ENCODE assay signal across 25 cellular contexts in the genomic region with DNA sequence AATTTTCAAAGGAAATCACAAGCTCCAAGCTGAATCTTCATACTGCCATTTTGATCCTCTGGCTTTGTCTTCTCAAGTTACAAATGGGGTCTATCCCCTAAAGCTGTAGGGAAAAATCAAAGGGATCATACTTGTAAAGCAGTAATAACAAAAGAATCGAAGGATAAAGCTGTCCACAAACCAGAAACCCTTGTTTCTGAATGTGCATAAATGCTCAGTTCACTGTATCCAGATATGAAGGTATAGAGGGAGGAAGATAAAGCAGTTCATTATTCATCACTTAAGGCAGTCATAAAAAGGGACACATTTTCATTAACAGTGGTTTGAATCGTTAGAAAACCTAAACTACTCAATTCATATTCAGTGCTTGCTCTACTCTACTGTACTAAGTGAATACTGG.
"Had no signal": no experiment of that assay in that cellular context is flagged by ENCODE, and none has a peak within 500 bp of the region (broad histone marks: within the 10 kb centered on the region; RNA-seq: fewer than 3 reads in every experiment).

No MANE protein-coding gene starts in this region.

- H3K36me3 Mint-ChIP-seq: stimulated activated effector memory CD8-positive, alpha-beta T cell treated with anti-CD3 and anti-CD28 coated beads, Interleukin-12 subunit alpha, Interleukin-12 subunit beta, amount 100 ng/mL, for 72 hours; stimulated activated memory B cell treated with anti-CD40 and anti-IgM and Interleukin-4, amounts not matched to agents 10 μg/mL and 1 μg/mL and 100 μg/mL, for 72 hours; stimulated activated naive B cell treated with anti-CD40 and anti-IgM and Interleukin-4, amounts not matched to agents 10 μg/mL and 1 μg/mL and 100 μg/mL, for 72 hours; type B pancreatic cell had no signal

- H3K4me1 Mint-ChIP-seq: stimulated activated effector memory CD8-positive, alpha-beta T cell treated with anti-CD3 and anti-CD28 coated beads, Interleukin-12 subunit alpha, Interleukin-12 subunit beta, amount 100 ng/mL, for 72 hours; stimulated activated memory B cell treated with anti-CD40 and anti-IgM and Interleukin-4, amounts not matched to agents 10 μg/mL and 1 μg/mL and 100 μg/mL, for 72 hours; stimulated activated naive B cell treated with anti-CD40 and anti-IgM and Interleukin-4, amounts not matched to agents 10 μg/mL and 1 μg/mL and 100 μg/mL, for 72 hours; stimulated activated naive CD8-positive, alpha-beta T cell treated with anti-CD3 and anti-CD28 coated beads, Interleukin-15, amount 100 ng/mL, for 72 hours had no signal

- H3K4me3 Mint-ChIP-seq: stimulated activated effector memory CD8-positive, alpha-beta T cell treated with anti-CD3 and anti-CD28 coated beads, Interleukin-12 subunit alpha, Interleukin-12 subunit beta, amount 100 ng/mL, for 72 hours; stimulated activated memory B cell treated with anti-CD40 and anti-IgM and Interleukin-4, amounts not matched to agents 10 μg/mL and 1 μg/mL and 100 μg/mL, for 72 hours; stimulated activated naive B cell treated with anti-CD40 and anti-IgM and Interleukin-4, amounts not matched to agents 10 μg/mL and 1 μg/mL and 100 μg/mL, for 72 hours; stimulated activated naive CD8-positive, alpha-beta T cell treated with anti-CD3 and anti-CD28 coated beads, Interleukin-15, amount 100 ng/mL, for 72 hours; stimulated activated naive CD8-positive, alpha-beta T cell treated with anti-CD3 and anti-CD28 coated beads, Interleukin-15, Interleukin-2, amounts not matched to agents 100 ng/mL and 50 ng/mL, for 24 hours; type B pancreatic cell had no signal

- DNase-seq: stimulated activated CD4-positive, alpha-beta T cell treated with anti-CD3 and anti-CD28 coated beads, Interleukin-2, amount 100 ng/mL, for 48 hours; stimulated activated CD4-positive, alpha-beta T cell treated with anti-CD3 and anti-CD28 coated beads, Interleukin-4, amount 100 ng/mL, for 1 hour; stimulated activated CD4-positive, alpha-beta T cell treated with anti-CD3 and anti-CD28 coated beads, Interleukin-4, amount 100 ng/mL, for 24 hours; stimulated activated CD4-positive, alpha-beta T cell treated with anti-CD3 and anti-CD28 coated beads, Interleukin-4, amount 100 ng/mL, for 4 hours; stimulated activated CD8-positive, alpha-beta memory T cell treated with anti-CD3 and anti-CD28 coated beads, Interleukin-4, amount 100 ng/mL, for 48 hours; stimulated activated naive B cell treated with anti-CD40 and anti-IgM and Interleukin-4, amounts not matched to agents 10 μg/mL and 1 μg/mL and 100 μg/mL, for 72 hours; stimulated activated naive CD4-positive, alpha-beta T cell; stimulated activated naive CD4-positive, alpha-beta T cell treated with Interleukin-2 at 50 U/mL for 16 hours; stimulated activated naive CD8-positive, alpha-beta T cell treated with anti-CD3 and anti-CD28 coated beads, Interleukin-15, amount 100 ng/mL, for 72 hours; stimulated activated naive CD8-positive, alpha-beta T cell treated with anti-CD3 and anti-CD28 coated beads, Interleukin-15, Interleukin-2, amounts not matched to agents 100 U/mL and 50 U/mL, for 24 hours; stomach; substantia nigra; testis; thyroid gland; tibial artery; transverse colon; trophoblast cell; upper lobe of left lung; upper lobe of right lung; uterus had no signal

- H3K27ac Mint-ChIP-seq: stimulated activated effector memory CD8-positive, alpha-beta T cell treated with anti-CD3 and anti-CD28 coated beads, Interleukin-12 subunit alpha, Interleukin-12 subunit beta, amount 100 ng/mL, for 72 hours; stimulated activated memory B cell treated with anti-CD40 and anti-IgM and Interleukin-4, amounts not matched to agents 10 μg/mL and 1 μg/mL and 100 μg/mL, for 72 hours; stimulated activated naive B cell treated with anti-CD40 and anti-IgM and Interleukin-4, amounts not matched to agents 10 μg/mL and 1 μg/mL and 100 μg/mL, for 72 hours; stimulated activated naive CD8-positive, alpha-beta T cell treated with anti-CD3 and anti-CD28 coated beads, Interleukin-15, amount 100 ng/mL, for 72 hours; stimulated activated naive CD8-positive, alpha-beta T cell treated with anti-CD3 and anti-CD28 coated beads, Interleukin-15, Interleukin-2, amounts not matched to agents 100 ng/mL and 50 ng/mL, for 24 hours; type B pancreatic cell had no signal

- H3K9me3 Mint-ChIP-seq: stimulated activated memory B cell treated with anti-CD40 and anti-IgM and Interleukin-4, amounts not matched to agents 10 μg/mL and 1 μg/mL and 100 μg/mL, for 72 hours; stimulated activated naive B cell treated with anti-CD40 and anti-IgM and Interleukin-4, amounts not matched to agents 10 μg/mL and 1 μg/mL and 100 μg/mL, for 72 hours; stimulated activated naive CD8-positive, alpha-beta T cell treated with anti-CD3 and anti-CD28 coated beads, Interleukin-15, amount 100 ng/mL, for 72 hours; stimulated activated naive CD8-positive, alpha-beta T cell treated with anti-CD3 and anti-CD28 coated beads, Interleukin-15, Interleukin-2, amounts not matched to agents 100 ng/mL and 50 ng/mL, for 24 hours; type B pancreatic cell had no signal

- FAIRE-seq: urothelium cell line had no signal

- H3K27me3 Mint-ChIP-seq: stimulated activated memory B cell treated with anti-CD40 and anti-IgM and Interleukin-4, amounts not matched to agents 10 μg/mL and 1 μg/mL and 100 μg/mL, for 72 hours; stimulated activated naive B cell treated with anti-CD40 and anti-IgM and Interleukin-4, amounts not matched to agents 10 μg/mL and 1 μg/mL and 100 μg/mL, for 72 hours; stimulated activated naive CD8-positive, alpha-beta T cell treated with anti-CD3 and anti-CD28 coated beads, Interleukin-15, amount 100 ng/mL, for 72 hours; stimulated activated naive CD8-positive, alpha-beta T cell treated with anti-CD3 and anti-CD28 coated beads, Interleukin-15, Interleukin-2, amounts not matched to agents 100 ng/mL and 50 ng/mL, for 24 hours; type B pancreatic cell had no signal
